17 cellular contexts compared by ENCODE assay signal in the genomic region with DNA sequence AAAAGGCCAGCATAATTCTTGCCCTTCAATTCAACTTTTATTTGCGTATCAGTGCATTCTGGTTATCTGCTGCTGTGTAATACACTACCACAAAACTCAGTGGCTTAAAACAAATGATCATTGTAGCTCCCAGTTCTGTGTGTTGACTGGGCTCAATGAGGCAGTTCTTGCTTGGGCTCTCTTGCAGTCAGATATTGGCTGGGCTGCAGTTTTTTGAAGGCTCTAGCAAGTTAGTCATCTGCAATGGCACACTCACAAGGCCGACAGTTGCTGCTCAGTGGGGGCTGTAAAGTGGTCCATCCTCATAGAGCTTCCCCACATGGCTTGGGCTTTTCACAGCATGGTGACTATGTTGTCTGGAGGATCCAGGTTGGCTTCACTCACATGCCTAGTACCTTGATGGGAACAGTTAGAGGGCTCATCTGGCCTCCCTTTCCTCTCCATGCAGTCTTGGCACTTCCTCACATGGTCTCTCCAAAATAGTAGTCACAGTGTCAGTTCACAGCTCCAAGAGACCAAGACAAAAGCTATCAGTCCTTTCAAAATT.
DNase-seq lines count a peak whose midpoint lies in the region; ATAC-seq, FAIRE-seq and TF ChIP-seq lines count a peak whose summit lies in the region.
"Had no signal": no experiment of that assay in that cellular context is flagged by ENCODE, and none has a peak within 500 bp of the region (broad histone marks: within the 10 kb centered on the region; RNA-seq: fewer than 3 reads in every experiment).

No MANE protein-coding gene starts in this region.

- FAIRE-seq in astrocyte (lab: Jason Lieb, UNC): no peak

- ATAC-seq in right cardiac atrium: peak; percentile 67 to 76
- no peak for ATAC-seq in heart left ventricle

- no peak for TF ChIP-seq POLR2A in heart left ventricle (IDR thresholded peaks at IDR 0.05)

- TF ChIP-seq CTCF in heart left ventricle (IDR thresholded peaks at IDR 0.05) (no peak), astrocyte (IDR thresholded peaks at IDR 0.05; ENCODE audit: insufficient read depth, low read depth, low read length) (no peak), GM13977 (IDR thresholded peaks at IDR 0.05; ENCODE audit: extremely low read depth, insufficient read depth, missing control alignments) (no peak)

- intact Hi-C loops in right cardiac atrium (cut with DNase I) (no loop called here), heart left ventricle (cut with DNase I) (loop anchor here in 1 of 10 donors (10.0 kb wide), 1 partner anchor 276 kb away; a partner anchor contains a TSS)

- no peaks in the 10 kb centered on the region for H3K36me3 Mint-ChIP-seq in astrocyte (ENCODE audit: low read depth, unreplicated experiment)
- no peaks in the 10 kb centered on the region for H3K36me3 Mint-ChIP-seq in immature natural killer cell

- peak overlapping the region; percentile 10 for H2AFZ ChIP-seq in astrocyte (ENCODE audit: low read depth, low read length)
- H2AFZ ChIP-seq: GM23248 had no signal

- no peaks in the 10 kb centered on the region for H4K20me1 ChIP-seq in astrocyte (ENCODE audit: insufficient read depth, low read length)
- H4K20me1 ChIP-seq: BLaER1 treated with 17β-estradiol and CSF1 and Interleukin-3, amounts not matched to agents 10 nM and 100 nM had no signal

- H3K4me1 Mint-ChIP-seq in astrocyte (ENCODE audit: low read depth, unreplicated experiment) (no peaks in the 10 kb centered on the region), immature natural killer cell (no peaks in the 10 kb centered on the region)

- H3K9me3 ChIP-seq in right cardiac atrium (ENCODE audit: control insufficient read depth, low read length) (no peaks in the 10 kb centered on the region), heart left ventricle (no peaks in the 10 kb centered on the region), astrocyte (ENCODE audit: insufficient read depth, low read depth, low read length) (no peaks in the 10 kb centered on the region)
- H3K9me3 ChIP-seq: BLaER1 treated with 17β-estradiol and CSF1 and Interleukin-3, amounts not matched to agents 10 nM and 100 nM had no signal

- in situ Hi-C loops in GM13977 (cut with MboI; ENCODE audit: low pct_unique_long_range_greater_than_20kb, low sequenced_read_pairs, unreplicated experiment): no loop called here

- H3K27ac ChIP-seq in right cardiac atrium (ENCODE audit: low read length) (peak overlapping the region; percentile 60), heart left ventricle (no peak overlapping the region), astrocyte (ENCODE audit: low read depth, low read length) (no peak overlapping the region)
- H3K27ac ChIP-seq: BLaER1 treated with 17β-estradiol and CSF1 and Interleukin-3, amounts not matched to agents 10 nM and 100 nM; GM23248; HL-60 had no signal

- H3K4me3 ChIP-seq in right cardiac atrium (ENCODE audit: low read length) (no peak overlapping the region), heart left ventricle (no peak overlapping the region), astrocyte (ENCODE audit: insufficient read depth, low read depth, low read length) (no peak overlapping the region)
- H3K4me3 ChIP-seq: BLaER1 treated with 17β-estradiol and CSF1 and Interleukin-3, amounts not matched to agents 10 nM and 100 nM; GM23248 had no signal

- H3K9ac ChIP-seq in astrocyte (ENCODE audit: low read length): no peak overlapping the region
- H3K9ac ChIP-seq: BLaER1 treated with 17β-estradiol and CSF1 and Interleukin-3, amounts not matched to agents 10 nM and 100 nM; GM23248 had no signal

- DNase-seq in right cardiac atrium: peak; percentile 52 to 61 (median 56)
- DNase-seq in heart left ventricle: no peak
- no peak for DNase-seq in astrocyte (ENCODE audit: low read depth)
- peak; percentile 4 for DNase-seq in globus pallidus (ENCODE audit: low spot score)
- no peak for DNase-seq in middle frontal gyrus (ENCODE audit: extremely low spot score, low spot score)
- no peak for DNase-seq in immature natural killer cell
- no peak for DNase-seq in GM13977 (ENCODE audit: low spot score)
- DNase-seq: ACHN; Calu3; CD4-positive, alpha-beta T cell; DMS153; DND-41; GF-D8; GM23248; H7 had no signal

- H3K79me2 ChIP-seq in astrocyte (ENCODE audit: insufficient read depth, low read length): no peaks in the 10 kb centered on the region

- WGBS in right cardiac atrium: 69% methylated on average over 2 of the region's 2 CpGs
- 79 to 93% (median 90%) methylated on average over 2 of the region's 2 CpGs for WGBS in heart left ventricle, 4 donors

- H3K4me1 ChIP-seq in right cardiac atrium (ENCODE audit: control insufficient read depth, insufficient read depth, low read length) (peaks cover 10% of the 10 kb centered on the region), heart left ventricle (peaks cover 0 to 25% (median 7%) of the 10 kb centered on the region in 12 donors), astrocyte (ENCODE audit: insufficient read depth, low read length) (no peaks in the 10 kb centered on the region)

- H3K27me3 Mint-ChIP-seq in astrocyte (ENCODE audit: low read depth, unreplicated experiment) (peaks cover 14% of the 10 kb centered on the region), immature natural killer cell (ENCODE audit: low read depth in 3 of 3) (peaks cover 0 to 4% (median 0%) of the 10 kb centered on the region in 3 donors)
- H3K27me3 Mint-ChIP-seq: CD4-positive, alpha-beta T cell had no signal

- H3K4me3 Mint-ChIP-seq in astrocyte (ENCODE audit: unreplicated experiment) (no peak overlapping the region), immature natural killer cell (no peak overlapping the region)
- H3K4me3 Mint-ChIP-seq: CD4-positive, alpha-beta T cell had no signal

- H3K4me2 ChIP-seq in astrocyte (ENCODE audit: low read length): no peak overlapping the region
- H3K4me2 ChIP-seq: BLaER1 treated with 17β-estradiol and CSF1 and Interleukin-3, amounts not matched to agents 10 nM and 100 nM had no signal

- no peaks in the 10 kb centered on the region for H3K36me3 ChIP-seq in heart left ventricle
- no peaks in the 10 kb centered on the region for H3K36me3 ChIP-seq in astrocyte (ENCODE audit: insufficient read depth, low read length)
- H3K36me3 ChIP-seq: BLaER1 treated with 17β-estradiol and CSF1 and Interleukin-3, amounts not matched to agents 10 nM and 100 nM had no signal

- no peak overlapping the region for H3K27ac Mint-ChIP-seq in astrocyte (ENCODE audit: unreplicated experiment)
- no peak overlapping the region for H3K27ac Mint-ChIP-seq in immature natural killer cell
- H3K27ac Mint-ChIP-seq: CD4-positive, alpha-beta T cell had no signal

- H3K9me3 Mint-ChIP-seq in astrocyte (ENCODE audit: unreplicated experiment) (peaks cover 7% of the 10 kb centered on the region), immature natural killer cell (peaks cover 0 to 2% (median 0%) of the 10 kb centered on the region in 6 donors)
- H3K9me3 Mint-ChIP-seq: CD4-positive, alpha-beta T cell had no signal

- H3K27me3 ChIP-seq in right cardiac atrium (ENCODE audit: control insufficient read depth, insufficient read depth) (no peaks in the 10 kb centered on the region), heart left ventricle (no peaks in the 10 kb centered on the region), astrocyte (ENCODE audit: insufficient read depth, low read length) (peaks cover 2% of the 10 kb centered on the region)
- H3K27me3 ChIP-seq: BLaER1 treated with 17β-estradiol and CSF1 and Interleukin-3, amounts not matched to agents 10 nM and 100 nM had no signal

Comparison
In these comparisons a context has a peak if more than half of its experiments do, and no peak if none do; other contexts are left out.
1. ATAC-seq: peak in right cardiac atrium (2 of 2); none in heart left ventricle (0 of 4).
2. DNase-seq: peak in right cardiac atrium (3 of 3) and globus pallidus (single experiment); none in heart left ventricle (0 of 5), astrocyte (single experiment), middle frontal gyrus (single experiment), immature natural killer cell (0 of 3) and GM13977 (single experiment).